In the genomic region with DNA sequence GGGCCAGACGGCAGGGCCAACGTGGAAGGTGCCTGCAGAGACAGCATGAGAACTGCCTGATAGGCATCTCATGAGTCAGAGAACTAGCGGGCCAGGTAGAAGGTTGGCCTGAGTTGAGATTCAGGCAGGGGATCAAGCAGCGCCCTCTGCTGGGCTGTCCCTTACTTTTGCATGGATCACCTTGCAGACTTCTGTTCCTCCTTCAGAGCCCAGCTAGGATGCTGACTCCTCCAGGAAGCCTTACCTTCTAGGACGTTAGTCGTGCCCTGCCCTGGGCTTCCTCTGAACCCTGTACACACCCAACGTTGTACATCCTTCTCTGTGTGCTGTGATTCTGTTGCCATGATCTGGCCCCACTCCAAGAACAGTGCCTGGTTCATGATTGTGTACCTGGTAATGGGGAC, we compare ENCODE assay signal across 1 cellular context.
TF ChIP-seq lines count a peak whose summit lies in the region.

No MANE protein-coding gene starts in this region.

TF ChIP-seq in H1, 55 proteins besides CTCF, POLR2A, EP300 and RAD21 (continued from another document):
- TF ChIP-seq, protein P1, sequence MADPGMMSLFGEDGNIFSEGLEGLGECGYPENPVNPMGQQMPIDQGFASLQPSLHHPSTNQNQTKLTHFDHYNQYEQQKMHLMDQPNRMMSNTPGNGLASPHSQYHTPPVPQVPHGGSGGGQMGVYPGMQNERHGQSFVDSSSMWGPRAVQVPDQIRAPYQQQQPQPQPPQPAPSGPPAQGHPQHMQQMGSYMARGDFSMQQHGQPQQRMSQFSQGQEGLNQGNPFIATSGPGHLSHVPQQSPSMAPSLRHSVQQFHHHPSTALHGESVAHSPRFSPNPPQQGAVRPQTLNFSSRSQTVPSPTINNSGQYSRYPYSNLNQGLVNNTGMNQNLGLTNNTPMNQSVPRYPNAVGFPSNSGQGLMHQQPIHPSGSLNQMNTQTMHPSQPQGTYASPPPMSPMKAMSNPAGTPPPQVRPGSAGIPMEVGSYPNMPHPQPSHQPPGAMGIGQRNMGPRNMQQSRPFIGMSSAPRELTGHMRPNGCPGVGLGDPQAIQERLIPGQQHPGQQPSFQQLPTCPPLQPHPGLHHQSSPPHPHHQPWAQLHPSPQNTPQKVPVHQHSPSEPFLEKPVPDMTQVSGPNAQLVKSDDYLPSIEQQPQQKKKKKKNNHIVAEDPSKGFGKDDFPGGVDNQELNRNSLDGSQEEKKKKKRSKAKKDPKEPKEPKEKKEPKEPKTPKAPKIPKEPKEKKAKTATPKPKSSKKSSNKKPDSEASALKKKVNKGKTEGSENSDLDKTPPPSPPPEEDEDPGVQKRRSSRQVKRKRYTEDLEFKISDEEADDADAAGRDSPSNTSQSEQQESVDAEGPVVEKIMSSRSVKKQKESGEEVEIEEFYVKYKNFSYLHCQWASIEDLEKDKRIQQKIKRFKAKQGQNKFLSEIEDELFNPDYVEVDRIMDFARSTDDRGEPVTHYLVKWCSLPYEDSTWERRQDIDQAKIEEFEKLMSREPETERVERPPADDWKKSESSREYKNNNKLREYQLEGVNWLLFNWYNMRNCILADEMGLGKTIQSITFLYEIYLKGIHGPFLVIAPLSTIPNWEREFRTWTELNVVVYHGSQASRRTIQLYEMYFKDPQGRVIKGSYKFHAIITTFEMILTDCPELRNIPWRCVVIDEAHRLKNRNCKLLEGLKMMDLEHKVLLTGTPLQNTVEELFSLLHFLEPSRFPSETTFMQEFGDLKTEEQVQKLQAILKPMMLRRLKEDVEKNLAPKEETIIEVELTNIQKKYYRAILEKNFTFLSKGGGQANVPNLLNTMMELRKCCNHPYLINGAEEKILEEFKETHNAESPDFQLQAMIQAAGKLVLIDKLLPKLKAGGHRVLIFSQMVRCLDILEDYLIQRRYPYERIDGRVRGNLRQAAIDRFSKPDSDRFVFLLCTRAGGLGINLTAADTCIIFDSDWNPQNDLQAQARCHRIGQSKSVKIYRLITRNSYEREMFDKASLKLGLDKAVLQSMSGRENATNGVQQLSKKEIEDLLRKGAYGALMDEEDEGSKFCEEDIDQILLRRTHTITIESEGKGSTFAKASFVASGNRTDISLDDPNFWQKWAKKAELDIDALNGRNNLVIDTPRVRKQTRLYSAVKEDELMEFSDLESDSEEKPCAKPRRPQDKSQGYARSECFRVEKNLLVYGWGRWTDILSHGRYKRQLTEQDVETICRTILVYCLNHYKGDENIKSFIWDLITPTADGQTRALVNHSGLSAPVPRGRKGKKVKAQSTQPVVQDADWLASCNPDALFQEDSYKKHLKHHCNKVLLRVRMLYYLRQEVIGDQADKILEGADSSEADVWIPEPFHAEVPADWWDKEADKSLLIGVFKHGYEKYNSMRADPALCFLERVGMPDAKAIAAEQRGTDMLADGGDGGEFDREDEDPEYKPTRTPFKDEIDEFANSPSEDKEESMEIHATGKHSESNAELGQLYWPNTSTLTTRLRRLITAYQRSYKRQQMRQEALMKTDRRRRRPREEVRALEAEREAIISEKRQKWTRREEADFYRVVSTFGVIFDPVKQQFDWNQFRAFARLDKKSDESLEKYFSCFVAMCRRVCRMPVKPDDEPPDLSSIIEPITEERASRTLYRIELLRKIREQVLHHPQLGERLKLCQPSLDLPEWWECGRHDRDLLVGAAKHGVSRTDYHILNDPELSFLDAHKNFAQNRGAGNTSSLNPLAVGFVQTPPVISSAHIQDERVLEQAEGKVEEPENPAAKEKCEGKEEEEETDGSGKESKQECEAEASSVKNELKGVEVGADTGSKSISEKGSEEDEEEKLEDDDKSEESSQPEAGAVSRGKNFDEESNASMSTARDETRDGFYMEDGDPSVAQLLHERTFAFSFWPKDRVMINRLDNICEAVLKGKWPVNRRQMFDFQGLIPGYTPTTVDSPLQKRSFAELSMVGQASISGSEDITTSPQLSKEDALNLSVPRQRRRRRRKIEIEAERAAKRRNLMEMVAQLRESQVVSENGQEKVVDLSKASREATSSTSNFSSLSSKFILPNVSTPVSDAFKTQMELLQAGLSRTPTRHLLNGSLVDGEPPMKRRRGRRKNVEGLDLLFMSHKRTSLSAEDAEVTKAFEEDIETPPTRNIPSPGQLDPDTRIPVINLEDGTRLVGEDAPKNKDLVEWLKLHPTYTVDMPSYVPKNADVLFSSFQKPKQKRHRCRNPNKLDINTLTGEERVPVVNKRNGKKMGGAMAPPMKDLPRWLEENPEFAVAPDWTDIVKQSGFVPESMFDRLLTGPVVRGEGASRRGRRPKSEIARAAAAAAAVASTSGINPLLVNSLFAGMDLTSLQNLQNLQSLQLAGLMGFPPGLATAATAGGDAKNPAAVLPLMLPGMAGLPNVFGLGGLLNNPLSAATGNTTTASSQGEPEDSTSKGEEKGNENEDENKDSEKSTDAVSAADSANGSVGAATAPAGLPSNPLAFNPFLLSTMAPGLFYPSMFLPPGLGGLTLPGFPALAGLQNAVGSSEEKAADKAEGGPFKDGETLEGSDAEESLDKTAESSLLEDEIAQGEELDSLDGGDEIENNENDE (IDR thresholded peaks at IDR 0.05; ENCODE audit: insufficient replicate concordance, low read length): no peak
